In the genomic region with DNA sequence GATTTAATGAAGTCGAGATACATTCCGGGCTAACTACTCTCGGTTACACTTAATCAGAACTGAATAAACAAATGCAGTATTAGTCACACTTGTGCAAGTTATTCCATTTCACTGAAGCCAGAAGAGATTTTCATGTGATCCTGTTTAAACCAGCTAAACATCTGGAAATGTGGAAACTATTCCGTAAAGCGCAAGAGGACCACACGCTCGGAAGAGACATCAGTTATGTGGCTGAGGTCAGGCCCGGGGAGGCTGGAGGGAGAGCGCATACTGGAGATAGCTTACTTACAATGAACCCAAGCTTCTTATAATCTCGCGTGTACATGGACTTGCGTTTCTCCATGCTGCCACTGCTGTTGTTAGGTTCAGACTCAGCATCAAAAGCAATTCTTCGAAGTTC, we compare ENCODE assay signal across 10 cellular contexts.
A peak's percentile ranks its signal among the peaks of the same experiment; 100 is the strongest.
DNase-seq lines count a peak whose midpoint lies in the region; ATAC-seq and TF ChIP-seq lines count a peak whose summit lies in the region.
"Had no signal": no experiment of that assay in that cellular context is flagged by ENCODE, and none has a peak within 500 bp of the region (broad histone marks: within the 10 kb centered on the region; RNA-seq: fewer than 3 reads in every experiment).

No MANE protein-coding gene starts in this region.

- no peaks in the 10 kb centered on the region for H3K27me3 Mint-ChIP-seq in type B pancreatic cell
- H3K27me3 Mint-ChIP-seq: activated CD4-positive, alpha-beta memory T cell treated with anti-CD3 and anti-CD28 coated beads, Interleukin-2, amount 10 ng/mL, durations not matched to agents 7 days and 5 days had no signal

- peaks cover 4% of the 10 kb centered on the region for H3K4me1 ChIP-seq in fibroblast of lung (ENCODE audit: control insufficient read depth, extremely low read depth, insufficient read depth, low read length)

- H3K27ac Mint-ChIP-seq in type B pancreatic cell, result no peak overlapping the region
- H3K27ac Mint-ChIP-seq: activated CD4-positive, alpha-beta memory T cell treated with anti-CD3 and anti-CD28 coated beads, Interleukin-2, amount 10 ng/mL, durations not matched to agents 7 days and 5 days had no signal

- H3K27ac ChIP-seq in adipose tissue (ENCODE audit: low read depth, low read length), result peak overlapping the region; percentile 43
- H3K27ac ChIP-seq in fibroblast of lung (ENCODE audit: insufficient read depth, low read length), result peak overlapping the region; percentile 34

- H3K4me3 Mint-ChIP-seq in type B pancreatic cell, result peak overlapping the region; percentile 31
- H3K4me3 Mint-ChIP-seq: activated CD4-positive, alpha-beta memory T cell treated with anti-CD3 and anti-CD28 coated beads, Interleukin-2, amount 10 ng/mL, durations not matched to agents 7 days and 5 days had no signal

- 57 to 66% (median 60%) methylated on average over 13 of the region's 13 CpGs for WGBS in adipose tissue, 3 donors

- no peaks in the 10 kb centered on the region for H3K36me3 ChIP-seq in fibroblast of lung (ENCODE audit: control insufficient read depth, insufficient read depth, low read length)

- TF ChIP-seq CTCF in fibroblast of lung (conservative IDR thresholded peaks at IDR 0.05 in 1 of 2, IDR thresholded peaks at IDR 0.05 in 1 of 2; ENCODE audit: low read depth in 1 of 2, low read length in 2 of 2) (no peak), type B pancreatic cell (conservative IDR thresholded peaks at IDR 0.05) (no peak)

- H3K9me3 ChIP-seq in fibroblast of lung (ENCODE audit: control insufficient read depth, insufficient read depth, low read depth, low read length), result no peaks in the 10 kb centered on the region

- H3K9me3 Mint-ChIP-seq in type B pancreatic cell, result no peaks in the 10 kb centered on the region
- H3K9me3 Mint-ChIP-seq: activated CD4-positive, alpha-beta memory T cell treated with anti-CD3 and anti-CD28 coated beads, Interleukin-2, amount 10 ng/mL, durations not matched to agents 7 days and 5 days had no signal

- peak overlapping the region; percentile 60 for H2AFZ ChIP-seq in fibroblast of lung (ENCODE audit: low read length)

- DNase-seq in fibroblast of lung (ENCODE audit: low read depth in 2 of 2) (peak; percentile 72 to 98), myocyte (ENCODE audit: low read depth) (peak; percentile 31), type B pancreatic cell (ENCODE audit: extremely low spot score, unreplicated experiment) (no peak), NCI-H2029 (lab: John Stamatoyannopoulos, UW) (no peak), Kasumi-1 (lab: John Stamatoyannopoulos, UW) (no peak)
- DNase-seq: activated CD4-positive, alpha-beta memory T cell treated with anti-CD3 and anti-CD28 coated beads, Interleukin-2, amount 10 ng/mL, durations not matched to agents 7 days and 5 days; stimulated activated CD4-positive, alpha-beta T cell treated with anti-CD3 and anti-CD28 coated beads, Interleukin-12 subunit alpha, Interleukin-12 subunit beta, amount 100 ng/mL, for 4 hours had no signal

- no peak for ATAC-seq in HG03342 (IDR thresholded peaks at IDR 0.05; ENCODE audit: unreplicated experiment)
- no peak for ATAC-seq in GM21786 (IDR thresholded peaks at IDR 0.05; ENCODE audit: unreplicated experiment)

- no peaks in the 10 kb centered on the region for H4K20me1 ChIP-seq in fibroblast of lung (ENCODE audit: control insufficient read depth, extremely low read depth, insufficient read depth, low read length)

- H3K4me3 ChIP-seq in fibroblast of lung (replicated peaks in 1 of 4; ENCODE audit: control extremely low read depth in 1 of 4, insufficient read depth in 1 of 4, low read depth in 3 of 4, low read length in 4 of 4), result peak overlapping the region in 1 of 4 experiments; percentile 24

- no peaks in the 10 kb centered on the region for H3K36me3 Mint-ChIP-seq in type B pancreatic cell

- H3K79me2 ChIP-seq in fibroblast of lung (ENCODE audit: control insufficient read depth, insufficient read depth, low read length), result no peaks in the 10 kb centered on the region

- no peak overlapping the region for H3K9ac ChIP-seq in fibroblast of lung (ENCODE audit: insufficient read depth, low read length)

- peak overlapping the region; percentile 85 for H3K4me2 ChIP-seq in fibroblast of lung (ENCODE audit: extremely low read depth, insufficient read depth, low read length)

- H3K4me1 Mint-ChIP-seq in type B pancreatic cell (ENCODE audit: unreplicated experiment), result peaks cover 44% of the 10 kb centered on the region

- H3K27me3 ChIP-seq in fibroblast of lung (ENCODE audit: control insufficient read depth, insufficient read depth, low read length), result no peaks in the 10 kb centered on the region

Comparison
In these comparisons a context has a peak if more than half of its experiments do, and no peak if none do; other contexts are left out.
1. DNase-seq: peak in fibroblast of lung (2 of 2) and myocyte (single experiment); none in type B pancreatic cell (single experiment), NCI-H2029 (single experiment) and Kasumi-1 (0 of 2).